27 cellular contexts compared by ENCODE assay signal in genomic region chr13:55538424-55538823, GRCh38.
"Had no signal": no experiment of that assay in that cellular context is flagged by ENCODE, and none has a peak within 500 bp of the region (broad histone marks: within the 10 kb centered on the region; RNA-seq: fewer than 3 reads in every experiment).

No MANE protein-coding gene starts in this region.

- H3K27me3 Mint-ChIP-seq: progenitor cell of endocrine pancreas; stimulated activated memory B cell treated with anti-CD40 and anti-IgM and Interleukin-4, amounts not matched to agents 10 μg/mL and 1 μg/mL and 100 μg/mL, for 72 hours; stimulated activated naive CD8-positive, alpha-beta T cell treated with anti-CD3 and anti-CD28 coated beads, Interleukin-15, amount 100 ng/mL, for 72 hours; type B pancreatic cell had no signal

- H3K27ac Mint-ChIP-seq: natural killer cell; nephron; neural progenitor cell; progenitor cell of endocrine pancreas; stimulated activated memory B cell treated with anti-CD40 and anti-IgM and Interleukin-4, amounts not matched to agents 10 μg/mL and 1 μg/mL and 100 μg/mL, for 72 hours; stimulated activated naive CD8-positive, alpha-beta T cell treated with anti-CD3 and anti-CD28 coated beads, Interleukin-15, amount 100 ng/mL, for 72 hours; type B pancreatic cell had no signal

- H3K4me1 Mint-ChIP-seq: natural killer cell; nephron; neural progenitor cell; stimulated activated memory B cell treated with anti-CD40 and anti-IgM and Interleukin-4, amounts not matched to agents 10 μg/mL and 1 μg/mL and 100 μg/mL, for 72 hours; stimulated activated naive CD8-positive, alpha-beta T cell treated with anti-CD3 and anti-CD28 coated beads, Interleukin-15, amount 100 ng/mL, for 72 hours had no signal

- ATAC-seq: natural killer cell; psoas muscle; right cardiac atrium; sciatic nerve; stimulated activated memory B cell treated with anti-CD40 and anti-IgM and Interleukin-4, amounts not matched to agents 10 μg/mL and 1 μg/mL and 100 μg/mL, for 72 hours; stimulated activated naive CD8-positive, alpha-beta T cell treated with anti-CD3 and anti-CD28 coated beads, Interleukin-15, amount 100 ng/mL, for 72 hours; stimulated activated naive CD8-positive, alpha-beta T cell treated with anti-CD3 and anti-CD28 coated beads, Interleukin-15, Interleukin-2, amounts not matched to agents 100 U/mL and 50 U/mL, for 24 hours; upper lobe of right lung had no signal

- H3K4me3 Mint-ChIP-seq: natural killer cell; nephron; neural progenitor cell; stimulated activated memory B cell treated with anti-CD40 and anti-IgM and Interleukin-4, amounts not matched to agents 10 μg/mL and 1 μg/mL and 100 μg/mL, for 72 hours; stimulated activated naive CD8-positive, alpha-beta T cell treated with anti-CD3 and anti-CD28 coated beads, Interleukin-15, amount 100 ng/mL, for 72 hours; type B pancreatic cell had no signal

- H3K9me3 Mint-ChIP-seq: stimulated activated memory B cell treated with anti-CD40 and anti-IgM and Interleukin-4, amounts not matched to agents 10 μg/mL and 1 μg/mL and 100 μg/mL, for 72 hours; type B pancreatic cell had no signal

- DNase-seq: natural killer cell; occipital lobe; ovary; posterior cingulate gyrus; psoas muscle; right cardiac atrium; spleen; stimulated activated CD4-positive, alpha-beta T cell treated with anti-CD3 and anti-CD28 coated beads, Interleukin-12 subunit alpha, Interleukin-12 subunit beta, amount 100 ng/mL, for 4 hours; stimulated activated CD4-positive, alpha-beta T cell treated with anti-CD3 and anti-CD28 coated beads, Interleukin-1b, Interleukin-23, amount 100 ng/mL, for 48 hours; stimulated activated CD4-positive, alpha-beta T cell treated with anti-CD3 and anti-CD28 coated beads, Interleukin-4, amount 100 ng/mL, for 1 hour; stimulated activated CD4-positive, alpha-beta T cell treated with anti-CD3 and anti-CD28 coated beads, Interleukin-4, amount 100 ng/mL, for 4 hours; stimulated activated CD8-positive, alpha-beta memory T cell treated with anti-CD3 and anti-CD28 coated beads, Interleukin-4, amount 100 ng/mL, for 48 hours; stimulated activated naive CD4-positive, alpha-beta T cell; stimulated activated naive CD8-positive, alpha-beta T cell treated with anti-CD3 and anti-CD28 coated beads, Interleukin-15, amount 100 ng/mL, for 72 hours; stimulated activated naive CD8-positive, alpha-beta T cell treated with anti-CD3 and anti-CD28 coated beads, Interleukin-15, Interleukin-2, amounts not matched to agents 100 U/mL and 50 U/mL, for 24 hours; substantia nigra; testis; tibial artery; transverse colon; upper lobe of right lung; uterus had no signal

- H3K36me3 Mint-ChIP-seq: natural killer cell; neural progenitor cell; stimulated activated memory B cell treated with anti-CD40 and anti-IgM and Interleukin-4, amounts not matched to agents 10 μg/mL and 1 μg/mL and 100 μg/mL, for 72 hours; type B pancreatic cell had no signal
